1 cellular context compared by ENCODE assay signal in genomic region chr5:122030251-122030650, GRCh38.
TF ChIP-seq lines count a peak whose summit lies in the region.

No MANE protein-coding gene starts in this region.

TF ChIP-seq in WTC11, 78 proteins besides CTCF, POLR2A, EP300 and RAD21 (continued from another document):
- no peak for TF ChIP-seq ZSCAN18 (CRISPR knock-in tag; IDR thresholded peaks at IDR 0.05)
